In genomic region chr5:101897914-101898313, GRCh38 we compare ENCODE assay signal across 10 cellular contexts.
DNase-seq lines count a peak whose midpoint lies in the region; ATAC-seq lines count a peak whose summit lies in the region.
"Had no signal": no experiment of that assay in that cellular context is flagged by ENCODE, and none has a peak within 500 bp of the region (broad histone marks: within the 10 kb centered on the region; RNA-seq: fewer than 3 reads in every experiment).

No MANE protein-coding gene starts in this region.

- H4K91ac ChIP-seq in mesenchymal stem cell (ENCODE audit: low read length): peak overlapping the region; percentile 27

- no peak overlapping the region for H3K4ac ChIP-seq in mesenchymal stem cell (ENCODE audit: low read depth in 1 of 2, low read length in 2 of 2)

- no peak overlapping the region for H2BK120ac ChIP-seq in mesenchymal stem cell (ENCODE audit: low read depth, low read length)

- H3K9ac ChIP-seq in mesenchymal stem cell (ENCODE audit: low read length): no peak overlapping the region

- H4K8ac ChIP-seq in mesenchymal stem cell (ENCODE audit: low read length): peak overlapping the region; percentile 72

- no peaks in the 10 kb centered on the region for H3K27me3 ChIP-seq in mesenchymal stem cell (ENCODE audit: control insufficient read depth in 1 of 2, insufficient read depth in 1 of 2, low read length in 2 of 2)

- intact Hi-C loops in left colon (cut with DNase I, micrococcal nuclease): no loop called here

- 51% methylated on average over 4 of the region's 5 CpGs for WGBS in mesenchymal stem cell

- no peak overlapping the region for H3K23ac ChIP-seq in mesenchymal stem cell (ENCODE audit: low read length in 2 of 2)

- no peak overlapping the region for H2BK15ac ChIP-seq in mesenchymal stem cell (ENCODE audit: low read depth, poor library complexity, severe bottlenecking)

- no peaks in the 10 kb centered on the region for H3K9me3 ChIP-seq in mesenchymal stem cell (ENCODE audit: control insufficient read depth, low read length)

- H2BK12ac ChIP-seq in mesenchymal stem cell (ENCODE audit: low read length in 2 of 2): no peak overlapping the region

- H2AK5ac ChIP-seq in mesenchymal stem cell (ENCODE audit: low read length, severe bottlenecking): no peak overlapping the region

- H3K36me3 ChIP-seq in mesenchymal stem cell (ENCODE audit: control insufficient read depth in 1 of 2, insufficient read depth in 2 of 2, low read depth in 1 of 2, low read length in 2 of 2): no peaks in the 10 kb centered on the region

- no peak overlapping the region for H2BK5ac ChIP-seq in mesenchymal stem cell (ENCODE audit: low read depth, low read length, poor library complexity, severe bottlenecking)

- no peaks in the 10 kb centered on the region for H3K4me1 ChIP-seq in mesenchymal stem cell (ENCODE audit: control insufficient read depth, insufficient read depth, low read depth, low read length)

- H3K79me1 ChIP-seq in mesenchymal stem cell (replicated peaks; ENCODE audit: low read length, poor library complexity, severe bottlenecking): no peaks in the 10 kb centered on the region

- H3K14ac ChIP-seq in mesenchymal stem cell (ENCODE audit: low read length in 2 of 2): no peak overlapping the region

- peak; percentile 70 for ATAC-seq in GM19351 (IDR thresholded peaks at IDR 0.05; ENCODE audit: unreplicated experiment)
- peak; percentile 31 for ATAC-seq in HG03565 (IDR thresholded peaks at IDR 0.05; ENCODE audit: unreplicated experiment)
- ATAC-seq in HG03460 (IDR thresholded peaks at IDR 0.05; ENCODE audit: unreplicated experiment): no peak
- ATAC-seq in left colon: no peak
- ATAC-seq: activated T-cell treated with anti-CD3 and anti-CD28 coated beads, Interleukin-2, amount 50 U/mL, for 72 hours had no signal

- DNase-seq in NCI-H774 (lab: John Stamatoyannopoulos, UW): peak; percentile 2
- peak; percentile 15 for DNase-seq in mesenchymal stem cell
- no peak for DNase-seq in left colon
- no peak for DNase-seq in HPDE6-E6E7 (ENCODE audit: extremely low spot score)
- DNase-seq: activated T-cell treated with anti-CD3 and anti-CD28 coated beads, Interleukin-2, amount 50 U/mL, for 72 hours; hypothalamus; naive B cell had no signal

- H2AFZ ChIP-seq in mesenchymal stem cell (ENCODE audit: low read depth, low read length): no peak overlapping the region

- H3K4me3 ChIP-seq in mesenchymal stem cell (ENCODE audit: insufficient read depth in 1 of 2, low read depth in 1 of 2, low read length in 2 of 2): no peak overlapping the region

- H3K4me2 ChIP-seq in mesenchymal stem cell (ENCODE audit: low read length, poor library complexity, severe bottlenecking): no peak overlapping the region

- peak overlapping the region in 1 of 2 experiments; percentile 83 for H3K18ac ChIP-seq in mesenchymal stem cell (ENCODE audit: low read depth in 1 of 2, low read length in 2 of 2)

- no peak overlapping the region for H3K27ac ChIP-seq in mesenchymal stem cell (ENCODE audit: low read length, poor library complexity, severe bottlenecking)

Comparison
In these comparisons a context has a peak if more than half of its experiments do, and no peak if none do; other contexts are left out.
1. ATAC-seq: peak in GM19351 (single experiment) and HG03565 (single experiment); none in HG03460 (single experiment) and left colon (single experiment).
2. DNase-seq: peak in NCI-H774 (single experiment) and mesenchymal stem cell (single experiment); none in left colon (0 of 2) and HPDE6-E6E7 (single experiment).